ENCODE assay signal across 8 cellular contexts in the genomic region with DNA sequence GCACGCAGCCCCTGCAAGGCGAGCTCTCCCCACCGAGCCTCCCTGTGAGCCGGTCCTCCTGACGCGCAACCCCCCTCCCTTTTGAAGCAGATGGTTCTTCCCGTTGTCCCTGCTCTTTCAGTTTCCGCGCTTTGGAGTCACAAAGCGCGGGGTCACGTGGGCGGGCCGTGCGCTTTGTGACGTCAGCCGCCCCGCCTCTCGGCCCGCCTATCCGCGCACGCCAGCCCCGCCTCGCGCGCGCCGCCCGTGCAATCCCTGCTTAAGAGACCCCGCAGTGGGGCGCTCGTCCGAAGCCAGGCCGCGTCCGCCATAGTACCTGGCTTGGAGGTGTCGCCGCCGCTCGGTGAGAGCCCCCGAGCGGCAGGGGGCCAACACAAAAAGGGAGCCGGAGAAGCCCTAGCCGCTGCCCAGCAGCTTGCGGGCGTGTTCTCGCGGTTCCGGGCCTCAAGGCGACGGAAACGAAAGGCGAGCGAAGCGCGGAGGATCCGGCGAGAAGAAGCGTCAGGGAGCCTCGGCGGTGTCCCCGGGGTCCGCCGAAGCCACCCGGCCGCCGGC. TPM values are rescaled to one million over a fixed set of nuclear protein-coding genes. Genes with fewer than 3 reads are reported as not detected.
A peak's percentile ranks its signal among the peaks of the same experiment; 100 is the strongest.
DNase-seq lines count a peak whose midpoint lies in the region; ATAC-seq and TF ChIP-seq lines count a peak whose summit lies in the region.

Gene RBBP6 (plus strand): TSS at position 272 of the 555 bp plus-strand sequence. CDS start 1,061 bp downstream, outside the sequence.

- peak within 1 kb of the TSS; percentile 96 to 100 for H3K27ac Mint-ChIP-seq in activated naive CD4-positive, alpha-beta T cell treated with anti-CD3 and anti-CD28 coated beads, Interleukin-2, amount 50 U/mL, for 72 hours

- H3K9me3 ChIP-seq in osteoblast (ENCODE audit: low read depth, low read length) (no peaks in the 10 kb centered on the region), thoracic aorta (no peaks in the 10 kb centered on the region)

- H3K36me3 Mint-ChIP-seq in activated naive CD4-positive, alpha-beta T cell treated with anti-CD3 and anti-CD28 coated beads, Interleukin-2, amount 50 U/mL, for 72 hours, result peaks cover 29 to 33% of the 10 kb centered on the region in 2 donors

- H3K27me3 ChIP-seq in osteoblast (ENCODE audit: insufficient read depth, low read length), result no peaks in the 10 kb centered on the region
- no peaks in the 10 kb centered on the region for H3K27me3 ChIP-seq in thoracic aorta (replicated peaks; ENCODE audit: insufficient read depth)

- H3K36me3 ChIP-seq in osteoblast (ENCODE audit: insufficient read depth, low read length) (no peaks in the 10 kb centered on the region), thoracic aorta (no peaks in the 10 kb centered on the region)

- H3K27ac ChIP-seq in osteoblast (ENCODE audit: low read depth, low read length) (peak within 1 kb of the TSS; percentile 97), thoracic aorta (peak within 1 kb of the TSS; percentile 98 to 99)

- peak; percentile 90 for ATAC-seq in HG02588 (IDR thresholded peaks at IDR 0.05; ENCODE audit: unreplicated experiment)
- peak; percentile 91 for ATAC-seq in SK-N-SH treated with all-trans-retinoic acid at 6 μM for 48 hours
- ATAC-seq in activated naive CD4-positive, alpha-beta T cell treated with anti-CD3 and anti-CD28 coated beads, Interleukin-2, amount 50 U/mL, for 72 hours, result peak; percentile 89 to 91
- peak; percentile 93 for ATAC-seq in thoracic aorta (ENCODE audit: insufficient number of reproducible peaks, low FRiP score, low read depth)

- TF ChIP-seq CTCF in GM10266 (IDR thresholded peaks at IDR 0.05; ENCODE audit: control insufficient read depth, insufficient read depth, low read depth, missing control alignments), result peak; percentile 51
- TF ChIP-seq CTCF in osteoblast (IDR thresholded peaks at IDR 0.05; ENCODE audit: extremely low read depth, low read depth, low read length), result peak; percentile 8
- TF ChIP-seq CTCF in thoracic aorta (IDR thresholded peaks at IDR 0.05), result peak; percentile 27

- H3K79me2 ChIP-seq in osteoblast (ENCODE audit: insufficient read depth, low read length), result peaks cover 50% of the 10 kb centered on the region

- H3K4me2 ChIP-seq in osteoblast (ENCODE audit: insufficient read depth, low read length), result peak within 1 kb of the TSS; percentile 86

- peak within 1 kb of the TSS; percentile 98 for H2AFZ ChIP-seq in osteoblast (ENCODE audit: low read length)

- peaks cover 44% of the 10 kb centered on the region for H4K20me1 ChIP-seq in osteoblast (ENCODE audit: insufficient read depth, low read length)

- H3K4me3 ChIP-seq in osteoblast (ENCODE audit: insufficient read depth, low read length) (peak within 1 kb of the TSS; percentile 96), thoracic aorta (peak within 1 kb of the TSS; percentile 87)

- H3K9me3 Mint-ChIP-seq in activated naive CD4-positive, alpha-beta T cell treated with anti-CD3 and anti-CD28 coated beads, Interleukin-2, amount 50 U/mL, for 72 hours, result no peaks in the 10 kb centered on the region

- DNase-seq in GM10266 (ENCODE audit: extremely low spot score) (peak; percentile 91), NCI-H1092 (lab: John Stamatoyannopoulos, UW) (peak; percentile 94), glomerular visceral epithelial cell (ENCODE audit: extremely low spot score) (peak; percentile 96), osteoblast (ENCODE audit: insufficient read length, low spot score, missing footprints) (peak; percentile 93), thoracic aorta (ENCODE audit: low spot score) (peak; percentile 80)
- peak; percentile 96 to 97 for DNase-seq in activated naive CD4-positive, alpha-beta T cell treated with anti-CD3 and anti-CD28 coated beads, Interleukin-2, amount 50 U/mL, for 72 hours (ENCODE audit: low spot score in 2 of 2)

- H3K4me1 ChIP-seq in osteoblast (ENCODE audit: insufficient read depth, low read length) (peaks cover 30% of the 10 kb centered on the region), thoracic aorta (ENCODE audit: control insufficient read depth in 1 of 2, low read depth in 2 of 2) (peaks cover 20 to 31% of the 10 kb centered on the region in 2 donors)

TF ChIP-seq in SK-N-SH treated with all-trans-retinoic acid at 6 μM for 48 hours, 23 proteins besides CTCF, POLR2A, EP300 and RAD21:
- TF ChIP-seq TSHZ2 (CRISPR knock-in tag; IDR thresholded peaks at IDR 0.05) (0 out of 2 replicates have a peak, but pooled peaks have one; percentile 31), ARNTL (CRISPR knock-in tag; IDR thresholded peaks at IDR 0.05; ENCODE audit: borderline replicate concordance, low read depth) (no peak), GLIS3 (CRISPR knock-in tag; IDR thresholded peaks at IDR 0.05) (0 out of 2 replicates have a peak, but pooled peaks have one; percentile 24), CSRNP3 (CRISPR knock-in tag; IDR thresholded peaks at IDR 0.05) (no peak), ESRRG (CRISPR knock-in tag; IDR thresholded peaks at IDR 0.05) (no peak)

RNA-seq across cellular contexts. Expression of gene RBBP6, which starts in this region (rescaled TPM):
- total RNA-seq in activated naive CD4-positive, alpha-beta T cell treated with anti-CD3 and anti-CD28 coated beads, Interleukin-2, amount 50 U/mL, for 72 hours, result 10 to 100 TPM; 69.7 to 76.2 TPM
- total RNA-seq in osteoblast (26.5 and 31.5 TPM in 2 replicates), thoracic aorta (100 to 1,000 TPM in 1 of 2 donors, 10 to 100 TPM in 1; 42.2 to 104 TPM)

Comparison
In these comparisons a context has a peak if more than half of its experiments do, and no peak if none do; other contexts are left out.
1. Peak in every context shown above with its lines: DNase-seq, ATAC-seq, H3K4me3 ChIP-seq and H3K27ac ChIP-seq.